In genomic region chr1:3596663-3597598, GRCh38 we compare ENCODE assay signal across 19 cellular contexts. TPM values are rescaled to one million over a fixed set of nuclear protein-coding genes. Genes with fewer than 3 reads are reported as not detected.
DNase-seq lines count a peak whose midpoint lies in the region; ATAC-seq and TF ChIP-seq lines count a peak whose summit lies in the region.
"Had no signal": no experiment of that assay in that cellular context is flagged by ENCODE, and none has a peak within 500 bp of the region (broad histone marks: within the 10 kb centered on the region; RNA-seq: fewer than 3 reads in every experiment).

No MANE protein-coding gene starts in this region.

- no peaks in the 10 kb centered on the region for H3K36me3 ChIP-seq in HEK293 (ENCODE audit: control insufficient read depth in 2 of 2, insufficient read depth in 1 of 2, low read length in 2 of 2)
- H3K36me3 ChIP-seq: SJSA1 had no signal

- CTCF ChIA-PET in activated CD4-positive, alpha-beta T cell treated with anti-CD3 and anti-CD28 coated beads for 36 hours (lab: Charles Lee): no interaction called here
- CTCF ChIA-PET in HEK293 (lab: Yijun Ruan, JAX): interaction anchor here (0.5 to 1.6 kb wide), 6 partner anchors 8 to 1831 kb away, joined by 3 to 6 read pairs (median 6); no protein-coding TSS in a partner anchor

- peaks cover 15% of the 10 kb centered on the region for H3K4me1 Mint-ChIP-seq in activated CD4-positive, alpha-beta T cell treated with anti-CD3 and anti-CD28 coated beads for 36 hours
- H3K4me1 Mint-ChIP-seq in activated T-helper 17 cell treated with anti-CD3 and anti-CD28 coated beads, Interleukin-2, amount 50 U/mL, for 72 hours: peaks cover 6% of the 10 kb centered on the region
- H3K4me1 Mint-ChIP-seq in nephron: peaks cover 14% of the 10 kb centered on the region

- intact Hi-C loops in activated CD4-positive, alpha-beta T cell treated with anti-CD3 and anti-CD28 coated beads for 36 hours (cut with DNase I, micrococcal nuclease): no loop called here

- POLR2A ChIA-PET in activated CD4-positive, alpha-beta T cell treated with anti-CD3 and anti-CD28 coated beads for 36 hours (lab: Charles Lee): no interaction called here
- POLR2A ChIA-PET in HEK293 (lab: Yijun Ruan, JAX): no interaction called here

- H3K4me3 Mint-ChIP-seq in activated CD4-positive, alpha-beta T cell treated with anti-CD3 and anti-CD28 coated beads for 36 hours: no peak overlapping the region
- peak overlapping the region; percentile 46 for H3K4me3 Mint-ChIP-seq in activated T-helper 17 cell treated with anti-CD3 and anti-CD28 coated beads, Interleukin-2, amount 50 U/mL, for 72 hours
- peak overlapping the region in 1 of 3 experiments; percentile 31 for H3K4me3 Mint-ChIP-seq in nephron

- no peaks in the 10 kb centered on the region for H3K9me3 ChIP-seq in HEK293 (ENCODE audit: control insufficient read depth, insufficient read depth, low read depth, low read length)
- H3K9me3 ChIP-seq: SJSA1 had no signal

- H3K36me3 Mint-ChIP-seq in activated CD4-positive, alpha-beta T cell treated with anti-CD3 and anti-CD28 coated beads for 36 hours (ENCODE audit: low read depth): no peaks in the 10 kb centered on the region
- H3K36me3 Mint-ChIP-seq in activated T-helper 17 cell treated with anti-CD3 and anti-CD28 coated beads, Interleukin-2, amount 50 U/mL, for 72 hours (ENCODE audit: low read depth): no peaks in the 10 kb centered on the region
- peaks cover 3% of the 10 kb centered on the region for H3K36me3 Mint-ChIP-seq in nephron (ENCODE audit: low read depth)

- no peak overlapping the region for H3K4me3 ChIP-seq in HEK293 (ENCODE audit: low read depth, low read length)
- H3K4me3 ChIP-seq: SJSA1 had no signal

- peak; percentile 19 for DNase-seq in activated CD4-positive, alpha-beta T cell treated with anti-CD3 and anti-CD28 coated beads for 36 hours
- no peak for DNase-seq in activated CD4-positive, alpha-beta T cell treated with anti-CD3 and anti-CD28 coated beads for 1 hour
- DNase-seq in NCI-H345 treated with DMSO at 0.1 percent for 48 hours (lab: John Stamatoyannopoulos, UW; ENCODE audit: unreplicated experiment) (no peak), GF-D8 (lab: John Stamatoyannopoulos, UW) (no peak)
- DNase-seq: 8988T; activated effector memory CD4-positive, alpha-beta T cell treated with Interleukin-2 at 50 U/mL for 16 hours; foreskin melanocyte; left colon; NCI-H510A treated with DMSO at 0.1 percent for 48 hours; OCI-M1; posterior cingulate gyrus; small intestine had no signal

- no peak overlapping the region for H3K27ac Mint-ChIP-seq in activated CD4-positive, alpha-beta T cell treated with anti-CD3 and anti-CD28 coated beads for 36 hours
- H3K27ac Mint-ChIP-seq in activated T-helper 17 cell treated with anti-CD3 and anti-CD28 coated beads, Interleukin-2, amount 50 U/mL, for 72 hours: no peak overlapping the region
- peak overlapping the region in 2 of 3 experiments; percentile 57 to 82 for H3K27ac Mint-ChIP-seq in nephron

- H3K4me1 ChIP-seq in HEK293 (ENCODE audit: control insufficient read depth, insufficient read depth, low read length): no peaks in the 10 kb centered on the region
- H3K4me1 ChIP-seq: SJSA1 had no signal

- TF ChIP-seq CTCF in HEK293 (tag by site-specific recombination; IDR thresholded peaks at IDR 0.05) (no peak), nephron (IDR thresholded peaks at IDR 0.05; ENCODE audit: unreplicated experiment in 3 of 3) (no peak)

- H3K27ac ChIP-seq in HEK293 (ENCODE audit: extremely low read depth, low read depth, low read length): no peak overlapping the region
- H3K27ac ChIP-seq: C4-2B, coronary artery, SJSA1 had no signal

- H3K27me3 Mint-ChIP-seq in activated CD4-positive, alpha-beta T cell treated with anti-CD3 and anti-CD28 coated beads for 36 hours: peaks cover 1% of the 10 kb centered on the region
- no peaks in the 10 kb centered on the region for H3K27me3 Mint-ChIP-seq in activated T-helper 17 cell treated with anti-CD3 and anti-CD28 coated beads, Interleukin-2, amount 50 U/mL, for 72 hours
- peaks cover 12% of the 10 kb centered on the region for H3K27me3 Mint-ChIP-seq in nephron (ENCODE audit: low read depth)

- no peaks in the 10 kb centered on the region for H3K9me3 Mint-ChIP-seq in activated CD4-positive, alpha-beta T cell treated with anti-CD3 and anti-CD28 coated beads for 36 hours (ENCODE audit: low read depth)
- H3K9me3 Mint-ChIP-seq in activated T-helper 17 cell treated with anti-CD3 and anti-CD28 coated beads, Interleukin-2, amount 50 U/mL, for 72 hours: no peaks in the 10 kb centered on the region
- H3K9me3 Mint-ChIP-seq in nephron: no peaks in the 10 kb centered on the region

- ATAC-seq in activated CD4-positive, alpha-beta T cell treated with anti-CD3 and anti-CD28 coated beads for 36 hours: peak; percentile 26
- ATAC-seq in activated T-helper 17 cell treated with anti-CD3 and anti-CD28 coated beads, Interleukin-2, amount 50 U/mL, for 72 hours (replicated peaks): no peak
- ATAC-seq in HG02938 (IDR thresholded peaks at IDR 0.05; ENCODE audit: unreplicated experiment): no peak
- ATAC-seq: left colon had no signal

TF ChIP-seq in HEK293, 187 proteins besides CTCF, POLR2A, EP300 and RAD21:
- TF ChIP-seq HOXC10 (CRISPR knock-in tag; IDR thresholded peaks at IDR 0.05) (no peak), ZNF24 (tag by site-specific recombination; IDR thresholded peaks at IDR 0.05) (no peak), ZNF426 (tag by site-specific recombination; IDR thresholded peaks at IDR 0.05) (no peak), ZFHX2 (tag by site-specific recombination; conservative IDR thresholded peaks at IDR 0.05) (peak; percentile 79), ZBTB17 (tag by site-specific recombination; IDR thresholded peaks at IDR 0.05) (no peak), PBX3 (CRISPR knock-in tag; IDR thresholded peaks at IDR 0.05) (no peak), ZNF677 (tag by site-specific recombination; IDR thresholded peaks at IDR 0.05) (no peak), ZNF302 (tag by site-specific recombination; IDR thresholded peaks at IDR 0.05; ENCODE audit: low read depth) (no peak), EGR2 (tag by site-specific recombination; IDR thresholded peaks at IDR 0.05; ENCODE audit: low read depth) (peak; percentile 76; the same call in 1 of the 2 replicates), ZBTB48 (tag by site-specific recombination; IDR thresholded peaks at IDR 0.05) (no peak), GLIS2 (tag by site-specific recombination; IDR thresholded peaks at IDR 0.05) (0 out of 2 replicates have a peak, but pooled peaks have one; percentile 14), ZBTB10 (tag by site-specific recombination; IDR thresholded peaks at IDR 0.05) (no peak)

RNA-seq across cellular contexts. Expression of gene MEGF6, which starts 14.4 kb away (rescaled TPM):
- total RNA-seq in activated CD4-positive, alpha-beta T cell treated with anti-CD3 and anti-CD28 coated beads for 36 hours: 1 to 10 TPM; 2.6 to 4.5 TPM
- 1 to 10 TPM; 5.0 to 9.7 TPM for total RNA-seq in activated T-helper 17 cell treated with anti-CD3 and anti-CD28 coated beads, Interleukin-2, amount 50 U/mL, for 72 hours

RNA-seq across cellular contexts. Expression of gene TPRG1L, which starts 27.9 kb away (rescaled TPM):
- 1 to 10 TPM; 6.7 to 7.2 TPM for total RNA-seq in activated CD4-positive, alpha-beta T cell treated with anti-CD3 and anti-CD28 coated beads for 36 hours
- 10 to 100 TPM in 1 of 2 donors, 1 to 10 TPM in 1; 8.9 to 10.4 TPM for total RNA-seq in activated T-helper 17 cell treated with anti-CD3 and anti-CD28 coated beads, Interleukin-2, amount 50 U/mL, for 72 hours

RNA-seq across cellular contexts. Expression of gene WRAP73, which starts 53.0 kb away (rescaled TPM):
- total RNA-seq in activated CD4-positive, alpha-beta T cell treated with anti-CD3 and anti-CD28 coated beads for 36 hours: 10 to 100 TPM; 26.3 to 28.9 TPM
- 10 to 100 TPM; 14.4 to 27.7 TPM for total RNA-seq in activated T-helper 17 cell treated with anti-CD3 and anti-CD28 coated beads, Interleukin-2, amount 50 U/mL, for 72 hours

RNA-seq across cellular contexts. Expression of gene TP73, which starts 55.4 kb away (rescaled TPM):
- under 1 TPM; 0.32 to 0.40 TPM for total RNA-seq in activated CD4-positive, alpha-beta T cell treated with anti-CD3 and anti-CD28 coated beads for 36 hours
- total RNA-seq in activated T-helper 17 cell treated with anti-CD3 and anti-CD28 coated beads, Interleukin-2, amount 50 U/mL, for 72 hours: 1 to 10 TPM in 1 of 2 donors, under 1 TPM in 1; 0.95 to 1.1 TPM

Comparison
In these comparisons a context has a peak if more than half of its experiments do, and no peak if none do; other contexts are left out.
1. H3K27ac Mint-ChIP-seq: peak in nephron (2 of 3); none in activated CD4-positive, alpha-beta T cell treated with anti-CD3 and anti-CD28 coated beads for 36 hours (single experiment) and activated T-helper 17 cell treated with anti-CD3 and anti-CD28 coated beads, Interleukin-2, amount 50 U/mL, for 72 hours (single experiment).